ENCODE assay signal across 9 cellular contexts in genomic region chr12:74889563-74890236, GRCh38.
DNase-seq lines count a peak whose midpoint lies in the region; ATAC-seq and TF ChIP-seq lines count a peak whose summit lies in the region.
"Had no signal": no experiment of that assay in that cellular context is flagged by ENCODE, and none has a peak within 500 bp of the region (broad histone marks: within the 10 kb centered on the region; RNA-seq: fewer than 3 reads in every experiment).

No MANE protein-coding gene starts in this region.

- no peak for TF ChIP-seq CTCF in GM10248 (IDR thresholded peaks at IDR 0.05; ENCODE audit: control extremely low read depth, extremely low read depth, low read depth, missing control alignments)

- no peaks in the 10 kb centered on the region for H3K27me3 Mint-ChIP-seq in CD4-positive, alpha-beta memory T cell

- peak overlapping the region in 4 of 7 donors; percentile 0 to 63 (median 62) for H3K27ac Mint-ChIP-seq in CD4-positive, alpha-beta memory T cell

- peak in 1 of 5 donors; percentile 2 for DNase-seq in CD4-positive, alpha-beta memory T cell
- DNase-seq in GM10248 (ENCODE audit: extremely low spot score) (no peak), NCI-H526 (lab: John Stamatoyannopoulos, UW) (no peak), NCI-H510A treated with DMSO at 0.1 percent for 48 hours (lab: John Stamatoyannopoulos, UW) (no peak), DMS79 treated with DMSO at 0.1 percent for 48 hours (lab: John Stamatoyannopoulos, UW) (no peak)

- intact Hi-C loops in CD4-positive, alpha-beta memory T cell (cut with micrococcal nuclease): loop anchor here (5.0 kb wide), 1 partner anchor 58 kb away; no protein-coding TSS in a partner anchor

- no peaks in the 10 kb centered on the region for H3K27me3 ChIP-seq in CD4-positive, alpha-beta memory T cell (ENCODE audit: insufficient read depth, low read length)

- no peaks in the 10 kb centered on the region for H3K36me3 ChIP-seq in CD4-positive, alpha-beta memory T cell (ENCODE audit: insufficient read depth, low read length)

- CTCF ChIA-PET in CD4-positive, alpha-beta memory T cell (lab: Charles Lee; ENCODE audit: partially characterized antibody): interaction anchor here (1.5 kb wide), 1 partner anchor 27 kb away, joined by 4 read pairs; no protein-coding TSS in a partner anchor
- CTCF ChIA-PET in GM10248 (lab: Yijun Ruan, JAX): interaction anchor here (1.0 kb wide), 1 partner anchor 14 kb away, joined by 3 read pairs; no protein-coding TSS in a partner anchor

- no peaks in the 10 kb centered on the region for H3K9me3 ChIP-seq in CD4-positive, alpha-beta memory T cell (ENCODE audit: control insufficient read depth in 1 of 2, low read length in 2 of 2)

- no peak overlapping the region for H3K4me3 ChIP-seq in CD4-positive, alpha-beta memory T cell (ENCODE audit: low read length in 2 of 2)

- peak; percentile 65 for ATAC-seq in GM21529 (IDR thresholded peaks at IDR 0.05; ENCODE audit: unreplicated experiment)
- ATAC-seq in HG03558 (IDR thresholded peaks at IDR 0.05; ENCODE audit: extremely low read depth, unreplicated experiment): peak; percentile 37
- ATAC-seq in esophagus mucosa: peak; percentile 22

- peaks cover 44% of the 10 kb centered on the region for H3K4me1 ChIP-seq in CD4-positive, alpha-beta memory T cell (ENCODE audit: insufficient read depth, low read length)

- H3K9me3 Mint-ChIP-seq in CD4-positive, alpha-beta memory T cell: peaks cover 0 to 6% (median 0%) of the 10 kb centered on the region in 8 donors

- POLR2A ChIA-PET in CD4-positive, alpha-beta memory T cell (lab: Charles Lee; ENCODE audit: partially characterized antibody): interaction anchor here (0.9 kb wide), 1 partner anchor 58 kb away, joined by 3 read pairs; no protein-coding TSS in a partner anchor
- POLR2A ChIA-PET in GM10248 (lab: Yijun Ruan, JAX): no interaction called here

- peak overlapping the region in 5 of 8 donors; percentile 6 to 45 (median 35) for H3K4me3 Mint-ChIP-seq in CD4-positive, alpha-beta memory T cell
- H3K4me3 Mint-ChIP-seq: neural crest cell had no signal

- no peak overlapping the region for H3K27ac ChIP-seq in CD4-positive, alpha-beta memory T cell (ENCODE audit: low read depth, low read length)

- H3K4me1 Mint-ChIP-seq in CD4-positive, alpha-beta memory T cell: peaks cover 17 to 48% (median 29%) of the 10 kb centered on the region in 4 donors

- no peaks in the 10 kb centered on the region for H3K36me3 Mint-ChIP-seq in CD4-positive, alpha-beta memory T cell
